Comparison of ENCODE assay signal across 8 cellular contexts in the genomic region with DNA sequence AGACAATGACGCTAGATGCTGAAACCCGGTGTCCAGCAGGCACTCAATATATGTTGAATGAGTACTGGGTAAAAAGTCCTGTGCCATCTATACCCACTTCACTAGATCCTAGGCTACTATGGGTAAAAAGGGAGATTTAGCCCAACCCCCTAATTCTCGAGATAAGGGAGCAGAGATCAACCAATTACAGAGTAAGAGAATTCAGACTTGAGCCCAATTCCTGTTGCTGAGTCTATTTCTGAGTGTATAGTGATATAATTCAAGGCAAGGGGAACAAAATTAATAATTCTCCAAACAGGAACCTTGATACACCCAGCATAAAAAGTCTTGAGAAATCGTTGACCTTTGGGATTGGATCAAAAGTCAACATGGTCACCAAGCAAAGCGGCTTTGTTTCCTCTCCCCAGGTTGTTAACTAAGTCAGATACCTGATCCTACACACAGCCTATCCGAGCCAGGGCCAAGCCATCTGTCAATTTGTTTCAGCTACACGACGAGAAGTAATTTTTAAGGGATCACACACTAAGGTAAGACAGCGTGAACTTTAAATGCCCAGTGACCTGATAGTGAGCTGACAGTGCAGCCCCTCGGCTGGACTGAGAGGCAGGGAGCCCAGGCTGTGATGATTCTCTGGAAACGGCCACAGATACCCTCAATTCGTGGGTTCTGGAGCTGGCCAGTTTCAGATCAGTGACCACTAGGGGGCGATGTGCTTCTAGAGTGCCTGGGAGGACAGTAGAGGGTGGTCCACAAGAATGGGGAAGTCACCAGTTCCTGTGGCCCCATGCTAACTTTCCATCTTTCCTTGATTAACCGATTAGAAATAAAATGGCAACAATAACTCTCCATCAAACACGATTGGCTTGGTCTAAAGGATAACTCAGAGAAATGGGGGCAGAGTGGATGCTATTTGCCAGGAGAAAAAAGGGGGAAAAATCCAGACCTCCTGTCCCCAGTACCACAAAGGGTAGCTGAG. TPM values are rescaled to one million over a fixed set of nuclear protein-coding genes. Genes with fewer than 3 reads are reported as not detected.
DNase-seq lines count a peak whose midpoint lies in the region; ATAC-seq and TF ChIP-seq lines count a peak whose summit lies in the region.

No MANE protein-coding gene starts in this region.

- H3K4me2 ChIP-seq in OCI-LY3 (ENCODE audit: low read length) = peak overlapping the region; percentile 43

- H3K9me3 Mint-ChIP-seq in activated T-cell treated with anti-CD3 and anti-CD28 coated beads, Interleukin-2, amount 50 U/mL, for 24 hours = no peaks in the 10 kb centered on the region

- no peak overlapping the region for H3K9ac ChIP-seq in OCI-LY3 (ENCODE audit: low read length)

- H3K27me3 ChIP-seq in HAP-1 (ENCODE audit: low read depth) (no peaks in the 10 kb centered on the region), OCI-LY3 (ENCODE audit: low read depth, low read length) (no peaks in the 10 kb centered on the region), tibial nerve (no peaks in the 10 kb centered on the region)

- TF ChIP-seq CTCF in OCI-LY3 (IDR thresholded peaks at IDR 0.05; ENCODE audit: low read depth, low read length) (peak; percentile 88), fibroblast of the aortic adventitia (IDR thresholded peaks at IDR 0.05; ENCODE audit: insufficient read depth, low read length) (peak; percentile 79), tibial nerve (IDR thresholded peaks at IDR 0.05) (peak; percentile 25 to 63 (median 56))

- no peak for TF ChIP-seq EP300 in tibial nerve (IDR thresholded peaks at IDR 0.05)

- no peak overlapping the region for H2AFZ ChIP-seq in OCI-LY3 (ENCODE audit: low read depth, low read length)

- H3K36me3 Mint-ChIP-seq in activated T-cell treated with anti-CD3 and anti-CD28 coated beads, Interleukin-2, amount 50 U/mL, for 24 hours (ENCODE audit: low read depth) = no peaks in the 10 kb centered on the region

- in situ Hi-C loops in HAP-1 (cut with MboI; ENCODE audit: low sequenced_read_pairs) = loop anchor here (5.0 kb wide), 1 partner anchor 322 kb away; no protein-coding TSS in a partner anchor

- H3K4me1 ChIP-seq in HAP-1 = no peaks in the 10 kb centered on the region; the same call in 1 of the 2 replicates
- peaks cover 17% of the 10 kb centered on the region for H3K4me1 ChIP-seq in OCI-LY3 (ENCODE audit: low read length)
- peaks cover 0 to 14% (median 2%) of the 10 kb centered on the region in 4 donors for H3K4me1 ChIP-seq in tibial nerve

- no peaks in the 10 kb centered on the region for H3K36me3 ChIP-seq in HAP-1 (replicated peaks)
- H3K36me3 ChIP-seq in OCI-LY3 (replicated peaks; ENCODE audit: low read depth, low read length) = no peaks in the 10 kb centered on the region
- H3K36me3 ChIP-seq in tibial nerve = peaks cover 0 to 14% (median 0%) of the 10 kb centered on the region in 3 donors

- H3K4me1 Mint-ChIP-seq in activated T-cell treated with anti-CD3 and anti-CD28 coated beads, Interleukin-2, amount 50 U/mL, for 24 hours (ENCODE audit: low read depth) = peaks cover 15% of the 10 kb centered on the region

- H3K4me3 Mint-ChIP-seq in activated T-cell treated with anti-CD3 and anti-CD28 coated beads, Interleukin-2, amount 50 U/mL, for 24 hours = no peak overlapping the region

- ATAC-seq in GM19351 (IDR thresholded peaks at IDR 0.05; ENCODE audit: unreplicated experiment) = no peak

- H3K27ac ChIP-seq in OCI-LY3 (ENCODE audit: low read length) (no peak overlapping the region), tibial nerve (peak overlapping the region in 1 of 4 donors; percentile 62)

- no peak overlapping the region for H3K27ac Mint-ChIP-seq in activated T-cell treated with anti-CD3 and anti-CD28 coated beads, Interleukin-2, amount 50 U/mL, for 24 hours

- H3K79me2 ChIP-seq in OCI-LY3 (ENCODE audit: low read length) = no peaks in the 10 kb centered on the region

- WGBS in tibial nerve, 2 donors = 67 to 72% methylated on average over 15 of the region's 15 CpGs

- H3K27me3 Mint-ChIP-seq in activated T-cell treated with anti-CD3 and anti-CD28 coated beads, Interleukin-2, amount 50 U/mL, for 24 hours = no peaks in the 10 kb centered on the region

- no peaks in the 10 kb centered on the region for H4K20me1 ChIP-seq in OCI-LY3 (ENCODE audit: insufficient read depth, low read length)

- TF ChIP-seq POLR2A in tibial nerve (IDR thresholded peaks at IDR 0.05) = no peak

- DNase-seq in Ammon's horn (ENCODE audit: low spot score) = peak; percentile 70
- peak; percentile 64 to 90 for DNase-seq in HAP-1 (ENCODE audit: low spot score in 2 of 2)
- peak; percentile 48 for DNase-seq in activated T-cell treated with anti-CD3 and anti-CD28 coated beads, Interleukin-2, amount 50 U/mL, for 24 hours
- peak; percentile 72 for DNase-seq in fibroblast of the aortic adventitia (ENCODE audit: low read depth)
- DNase-seq in occipital lobe (lab: John Stamatoyannopoulos, UW) = peak; percentile 30
- DNase-seq in tibial nerve (ENCODE audit: low spot score in 2 of 2) = peak in 1 of 2 donors; percentile 68

- H3K9me3 ChIP-seq in HAP-1 = no peaks in the 10 kb centered on the region
- H3K9me3 ChIP-seq in OCI-LY3 (ENCODE audit: insufficient read depth, low read length) = no peaks in the 10 kb centered on the region
- peaks cover 0 to 6% (median 0%) of the 10 kb centered on the region in 4 donors for H3K9me3 ChIP-seq in tibial nerve

- H3K4me3 ChIP-seq in HAP-1 (no peak overlapping the region), OCI-LY3 (ENCODE audit: low read length) (no peak overlapping the region), fibroblast of the aortic adventitia (ENCODE audit: low read depth, low read length) (no peak overlapping the region), tibial nerve (no peak overlapping the region)

RNA-seq across cellular contexts. Expression of gene SLC22A23, which starts 46.2 kb away (rescaled TPM):
- 7.8 and 9.0 TPM in 2 replicates for total RNA-seq in fibroblast of the aortic adventitia (ENCODE audit: low replicate concordance)
- 44.3 TPM for total RNA-seq in occipital lobe
- 1 to 10 TPM; 7.1 to 9.6 (median 8.2) TPM for total RNA-seq in tibial nerve
